1 cellular context compared by ENCODE assay signal in the genomic region with DNA sequence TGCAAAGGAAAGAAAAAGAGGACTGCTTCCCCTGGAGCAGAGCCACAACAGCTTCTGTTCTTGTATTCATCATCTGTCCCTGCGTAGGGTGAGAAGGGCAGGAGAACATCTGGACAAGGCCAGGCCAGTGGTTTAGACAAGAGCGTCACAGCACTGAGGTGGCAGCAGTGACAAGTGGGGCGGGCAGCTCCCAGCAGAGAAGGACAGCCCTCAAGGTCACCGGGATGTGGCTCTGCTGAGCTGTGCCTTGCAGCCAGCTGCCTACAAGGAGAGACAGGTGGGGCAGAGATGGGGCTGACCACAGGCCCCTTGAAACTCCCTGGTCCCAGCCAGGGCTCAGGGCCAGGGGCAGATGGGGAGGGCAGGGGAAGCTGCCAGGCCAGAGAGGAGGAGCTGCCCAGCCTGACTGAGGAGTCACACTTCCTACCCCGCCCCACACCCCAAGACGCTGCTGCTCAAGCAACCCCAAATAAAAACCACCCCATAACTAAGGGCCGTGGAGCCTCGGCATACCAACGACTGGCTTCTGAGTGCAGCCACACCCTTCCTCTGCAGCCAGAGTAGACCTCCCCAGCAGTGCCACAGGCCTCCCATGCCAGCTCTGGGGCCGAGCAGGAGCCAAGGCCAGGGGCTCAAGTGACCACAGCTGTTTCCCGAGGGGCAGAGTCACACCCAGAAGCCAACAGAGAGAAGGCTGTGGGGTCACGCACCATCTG.
TF ChIP-seq lines count a peak whose summit lies in the region.

No MANE protein-coding gene starts in this region.

TF ChIP-seq in HepG2, 621 proteins besides CTCF, POLR2A, EP300 and RAD21 (continued from another document):
- TF ChIP-seq, protein P1, sequence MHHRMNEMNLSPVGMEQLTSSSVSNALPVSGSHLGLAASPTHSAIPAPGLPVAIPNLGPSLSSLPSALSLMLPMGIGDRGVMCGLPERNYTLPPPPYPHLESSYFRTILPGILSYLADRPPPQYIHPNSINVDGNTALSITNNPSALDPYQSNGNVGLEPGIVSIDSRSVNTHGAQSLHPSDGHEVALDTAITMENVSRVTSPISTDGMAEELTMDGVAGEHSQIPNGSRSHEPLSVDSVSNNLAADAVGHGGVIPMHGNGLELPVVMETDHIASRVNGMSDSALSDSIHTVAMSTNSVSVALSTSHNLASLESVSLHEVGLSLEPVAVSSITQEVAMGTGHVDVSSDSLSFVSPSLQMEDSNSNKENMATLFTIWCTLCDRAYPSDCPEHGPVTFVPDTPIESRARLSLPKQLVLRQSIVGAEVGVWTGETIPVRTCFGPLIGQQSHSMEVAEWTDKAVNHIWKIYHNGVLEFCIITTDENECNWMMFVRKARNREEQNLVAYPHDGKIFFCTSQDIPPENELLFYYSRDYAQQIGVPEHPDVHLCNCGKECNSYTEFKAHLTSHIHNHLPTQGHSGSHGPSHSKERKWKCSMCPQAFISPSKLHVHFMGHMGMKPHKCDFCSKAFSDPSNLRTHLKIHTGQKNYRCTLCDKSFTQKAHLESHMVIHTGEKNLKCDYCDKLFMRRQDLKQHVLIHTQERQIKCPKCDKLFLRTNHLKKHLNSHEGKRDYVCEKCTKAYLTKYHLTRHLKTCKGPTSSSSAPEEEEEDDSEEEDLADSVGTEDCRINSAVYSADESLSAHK (CRISPR knock-in tag; IDR thresholded peaks at IDR 0.05; ENCODE audit: borderline replicate concordance), result no peak
- TF ChIP-seq, protein P2, sequence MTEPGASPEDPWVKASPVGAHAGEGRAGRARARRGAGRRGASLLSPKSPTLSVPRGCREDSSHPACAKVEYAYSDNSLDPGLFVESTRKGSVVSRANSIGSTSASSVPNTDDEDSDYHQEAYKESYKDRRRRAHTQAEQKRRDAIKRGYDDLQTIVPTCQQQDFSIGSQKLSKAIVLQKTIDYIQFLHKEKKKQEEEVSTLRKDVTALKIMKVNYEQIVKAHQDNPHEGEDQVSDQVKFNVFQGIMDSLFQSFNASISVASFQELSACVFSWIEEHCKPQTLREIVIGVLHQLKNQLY (CRISPR knock-in tag; IDR thresholded peaks at IDR 0.05), result no peak
- TF ChIP-seq DPF2 (CRISPR knock-in tag; IDR thresholded peaks at IDR 0.05; ENCODE audit: borderline replicate concordance, low read depth) (no peak), KLF13 (CRISPR knock-in tag; IDR thresholded peaks at IDR 0.05) (no peak), GZF1 (CRISPR knock-in tag; IDR thresholded peaks at IDR 0.05) (no peak), ZNF605 (CRISPR knock-in tag; IDR thresholded peaks at IDR 0.05) (no peak), MTA1 (CRISPR knock-in tag; IDR thresholded peaks at IDR 0.05; ENCODE audit: borderline replicate concordance) (peak; percentile 58; the same call in 1 of the 2 replicates), ZNF335 (CRISPR knock-in tag; IDR thresholded peaks at IDR 0.05) (no peak), ZNF75D (CRISPR knock-in tag; IDR thresholded peaks at IDR 0.05; ENCODE audit: borderline replicate concordance) (no peak), ERF (CRISPR knock-in tag; IDR thresholded peaks at IDR 0.05) (no peak), CREB1 (IDR thresholded peaks at IDR 0.05) (no peak), CREB1 (CRISPR knock-in tag; IDR thresholded peaks at IDR 0.05) (no peak), MLLT10 (CRISPR knock-in tag; IDR thresholded peaks at IDR 0.05) (no peak), ZNF674 (CRISPR knock-in tag; IDR thresholded peaks at IDR 0.05; ENCODE audit: low read depth) (no peak), TEAD2 (CRISPR knock-in tag; IDR thresholded peaks at IDR 0.05) (no peak), NFYB (CRISPR knock-in tag; IDR thresholded peaks at IDR 0.05) (no peak), ZNF235 (CRISPR knock-in tag; IDR thresholded peaks at IDR 0.05; ENCODE audit: borderline replicate concordance) (no peak), SMARCC2 (IDR thresholded peaks at IDR 0.05) (no peak), ZNF703 (CRISPR knock-in tag; IDR thresholded peaks at IDR 0.05; ENCODE audit: borderline replicate concordance) (no peak), ZNF350 (CRISPR knock-in tag; IDR thresholded peaks at IDR 0.05; ENCODE audit: borderline replicate concordance, low read depth) (no peak), HHEX (CRISPR knock-in tag; IDR thresholded peaks at IDR 0.05) (no peak), ZFX (CRISPR knock-in tag; IDR thresholded peaks at IDR 0.05; ENCODE audit: low read depth) (0 out of 2 replicates have a peak, but pooled peaks have one; percentile 28), KDM5A (IDR thresholded peaks at IDR 0.05; ENCODE audit: borderline replicate concordance, low read length) (no peak), ZIK1 (CRISPR knock-in tag; IDR thresholded peaks at IDR 0.05; ENCODE audit: borderline replicate concordance, low read depth) (no peak), SMC3 (IDR thresholded peaks at IDR 0.05; ENCODE audit: low read length) (no peak)
- TF ChIP-seq, protein P3, sequence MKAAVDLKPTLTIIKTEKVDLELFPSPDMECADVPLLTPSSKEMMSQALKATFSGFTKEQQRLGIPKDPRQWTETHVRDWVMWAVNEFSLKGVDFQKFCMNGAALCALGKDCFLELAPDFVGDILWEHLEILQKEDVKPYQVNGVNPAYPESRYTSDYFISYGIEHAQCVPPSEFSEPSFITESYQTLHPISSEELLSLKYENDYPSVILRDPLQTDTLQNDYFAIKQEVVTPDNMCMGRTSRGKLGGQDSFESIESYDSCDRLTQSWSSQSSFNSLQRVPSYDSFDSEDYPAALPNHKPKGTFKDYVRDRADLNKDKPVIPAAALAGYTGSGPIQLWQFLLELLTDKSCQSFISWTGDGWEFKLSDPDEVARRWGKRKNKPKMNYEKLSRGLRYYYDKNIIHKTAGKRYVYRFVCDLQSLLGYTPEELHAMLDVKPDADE (CRISPR knock-in tag; IDR thresholded peaks at IDR 0.05), result no peak
- TF ChIP-seq, protein P4, sequence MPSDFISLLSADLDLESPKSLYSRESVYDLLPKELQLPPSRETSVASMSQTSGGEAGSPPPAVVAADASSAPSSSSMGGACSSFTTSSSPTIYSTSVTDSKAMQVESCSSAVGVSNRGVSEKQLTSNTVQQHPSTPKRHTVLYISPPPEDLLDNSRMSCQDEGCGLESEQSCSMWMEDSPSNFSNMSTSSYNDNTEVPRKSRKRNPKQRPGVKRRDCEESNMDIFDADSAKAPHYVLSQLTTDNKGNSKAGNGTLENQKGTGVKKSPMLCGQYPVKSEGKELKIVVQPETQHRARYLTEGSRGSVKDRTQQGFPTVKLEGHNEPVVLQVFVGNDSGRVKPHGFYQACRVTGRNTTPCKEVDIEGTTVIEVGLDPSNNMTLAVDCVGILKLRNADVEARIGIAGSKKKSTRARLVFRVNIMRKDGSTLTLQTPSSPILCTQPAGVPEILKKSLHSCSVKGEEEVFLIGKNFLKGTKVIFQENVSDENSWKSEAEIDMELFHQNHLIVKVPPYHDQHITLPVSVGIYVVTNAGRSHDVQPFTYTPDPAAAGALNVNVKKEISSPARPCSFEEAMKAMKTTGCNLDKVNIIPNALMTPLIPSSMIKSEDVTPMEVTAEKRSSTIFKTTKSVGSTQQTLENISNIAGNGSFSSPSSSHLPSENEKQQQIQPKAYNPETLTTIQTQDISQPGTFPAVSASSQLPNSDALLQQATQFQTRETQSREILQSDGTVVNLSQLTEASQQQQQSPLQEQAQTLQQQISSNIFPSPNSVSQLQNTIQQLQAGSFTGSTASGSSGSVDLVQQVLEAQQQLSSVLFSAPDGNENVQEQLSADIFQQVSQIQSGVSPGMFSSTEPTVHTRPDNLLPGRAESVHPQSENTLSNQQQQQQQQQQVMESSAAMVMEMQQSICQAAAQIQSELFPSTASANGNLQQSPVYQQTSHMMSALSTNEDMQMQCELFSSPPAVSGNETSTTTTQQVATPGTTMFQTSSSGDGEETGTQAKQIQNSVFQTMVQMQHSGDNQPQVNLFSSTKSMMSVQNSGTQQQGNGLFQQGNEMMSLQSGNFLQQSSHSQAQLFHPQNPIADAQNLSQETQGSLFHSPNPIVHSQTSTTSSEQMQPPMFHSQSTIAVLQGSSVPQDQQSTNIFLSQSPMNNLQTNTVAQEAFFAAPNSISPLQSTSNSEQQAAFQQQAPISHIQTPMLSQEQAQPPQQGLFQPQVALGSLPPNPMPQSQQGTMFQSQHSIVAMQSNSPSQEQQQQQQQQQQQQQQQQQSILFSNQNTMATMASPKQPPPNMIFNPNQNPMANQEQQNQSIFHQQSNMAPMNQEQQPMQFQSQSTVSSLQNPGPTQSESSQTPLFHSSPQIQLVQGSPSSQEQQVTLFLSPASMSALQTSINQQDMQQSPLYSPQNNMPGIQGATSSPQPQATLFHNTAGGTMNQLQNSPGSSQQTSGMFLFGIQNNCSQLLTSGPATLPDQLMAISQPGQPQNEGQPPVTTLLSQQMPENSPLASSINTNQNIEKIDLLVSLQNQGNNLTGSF (CRISPR knock-in tag; IDR thresholded peaks at IDR 0.05), result no peak
- TF ChIP-seq, protein P5, sequence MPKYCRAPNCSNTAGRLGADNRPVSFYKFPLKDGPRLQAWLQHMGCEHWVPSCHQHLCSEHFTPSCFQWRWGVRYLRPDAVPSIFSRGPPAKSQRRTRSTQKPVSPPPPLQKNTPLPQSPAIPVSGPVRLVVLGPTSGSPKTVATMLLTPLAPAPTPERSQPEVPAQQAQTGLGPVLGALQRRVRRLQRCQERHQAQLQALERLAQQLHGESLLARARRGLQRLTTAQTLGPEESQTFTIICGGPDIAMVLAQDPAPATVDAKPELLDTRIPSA (CRISPR knock-in tag; IDR thresholded peaks at IDR 0.05; ENCODE audit: borderline replicate concordance), result no peak
- TF ChIP-seq, protein P6, sequence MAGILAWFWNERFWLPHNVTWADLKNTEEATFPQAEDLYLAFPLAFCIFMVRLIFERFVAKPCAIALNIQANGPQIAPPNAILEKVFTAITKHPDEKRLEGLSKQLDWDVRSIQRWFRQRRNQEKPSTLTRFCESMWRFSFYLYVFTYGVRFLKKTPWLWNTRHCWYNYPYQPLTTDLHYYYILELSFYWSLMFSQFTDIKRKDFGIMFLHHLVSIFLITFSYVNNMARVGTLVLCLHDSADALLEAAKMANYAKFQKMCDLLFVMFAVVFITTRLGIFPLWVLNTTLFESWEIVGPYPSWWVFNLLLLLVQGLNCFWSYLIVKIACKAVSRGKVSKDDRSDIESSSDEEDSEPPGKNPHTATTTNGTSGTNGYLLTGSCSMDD (CRISPR knock-in tag; IDR thresholded peaks at IDR 0.05), result no peak
- TF ChIP-seq, protein P7, sequence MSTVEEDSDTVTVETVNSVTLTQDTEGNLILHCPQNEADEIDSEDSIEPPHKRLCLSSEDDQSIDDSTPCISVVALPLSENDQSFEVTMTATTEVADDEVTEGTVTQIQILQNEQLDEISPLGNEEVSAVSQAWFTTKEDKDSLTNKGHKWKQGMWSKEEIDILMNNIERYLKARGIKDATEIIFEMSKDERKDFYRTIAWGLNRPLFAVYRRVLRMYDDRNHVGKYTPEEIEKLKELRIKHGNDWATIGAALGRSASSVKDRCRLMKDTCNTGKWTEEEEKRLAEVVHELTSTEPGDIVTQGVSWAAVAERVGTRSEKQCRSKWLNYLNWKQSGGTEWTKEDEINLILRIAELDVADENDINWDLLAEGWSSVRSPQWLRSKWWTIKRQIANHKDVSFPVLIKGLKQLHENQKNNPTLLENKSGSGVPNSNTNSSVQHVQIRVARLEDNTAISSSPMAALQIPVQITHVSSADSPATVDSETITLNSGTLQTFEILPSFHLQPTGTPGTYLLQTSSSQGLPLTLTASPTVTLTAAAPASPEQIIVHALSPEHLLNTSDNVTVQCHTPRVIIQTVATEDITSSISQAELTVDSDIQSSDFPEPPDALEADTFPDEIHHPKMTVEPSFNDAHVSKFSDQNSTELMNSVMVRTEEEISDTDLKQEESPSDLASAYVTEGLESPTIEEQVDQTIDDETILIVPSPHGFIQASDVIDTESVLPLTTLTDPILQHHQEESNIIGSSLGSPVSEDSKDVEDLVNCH (CRISPR knock-in tag; IDR thresholded peaks at IDR 0.05), result no peak
- TF ChIP-seq, protein P8, sequence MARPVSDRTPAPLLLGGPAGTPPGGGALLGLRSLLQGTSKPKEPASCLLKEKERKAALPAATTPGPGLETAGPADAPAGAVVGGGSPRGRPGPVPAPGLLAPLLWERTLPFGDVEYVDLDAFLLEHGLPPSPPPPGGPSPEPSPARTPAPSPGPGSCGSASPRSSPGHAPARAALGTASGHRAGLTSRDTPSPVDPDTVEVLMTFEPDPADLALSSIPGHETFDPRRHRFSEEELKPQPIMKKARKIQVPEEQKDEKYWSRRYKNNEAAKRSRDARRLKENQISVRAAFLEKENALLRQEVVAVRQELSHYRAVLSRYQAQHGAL (CRISPR knock-in tag; IDR thresholded peaks at IDR 0.05; ENCODE audit: not compliant biosample characterization), result no peak
- TF ChIP-seq, protein P9, sequence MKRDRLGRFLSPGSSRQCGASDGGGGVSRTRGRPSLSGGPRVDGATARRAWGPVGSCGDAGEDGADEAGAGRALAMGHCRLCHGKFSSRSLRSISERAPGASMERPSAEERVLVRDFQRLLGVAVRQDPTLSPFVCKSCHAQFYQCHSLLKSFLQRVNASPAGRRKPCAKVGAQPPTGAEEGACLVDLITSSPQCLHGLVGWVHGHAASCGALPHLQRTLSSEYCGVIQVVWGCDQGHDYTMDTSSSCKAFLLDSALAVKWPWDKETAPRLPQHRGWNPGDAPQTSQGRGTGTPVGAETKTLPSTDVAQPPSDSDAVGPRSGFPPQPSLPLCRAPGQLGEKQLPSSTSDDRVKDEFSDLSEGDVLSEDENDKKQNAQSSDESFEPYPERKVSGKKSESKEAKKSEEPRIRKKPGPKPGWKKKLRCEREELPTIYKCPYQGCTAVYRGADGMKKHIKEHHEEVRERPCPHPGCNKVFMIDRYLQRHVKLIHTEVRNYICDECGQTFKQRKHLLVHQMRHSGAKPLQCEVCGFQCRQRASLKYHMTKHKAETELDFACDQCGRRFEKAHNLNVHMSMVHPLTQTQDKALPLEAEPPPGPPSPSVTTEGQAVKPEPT (CRISPR knock-in tag; IDR thresholded peaks at IDR 0.05; ENCODE audit: low read depth), result no peak
